ENCODE assay signal across 11 cellular contexts in the genomic region with DNA sequence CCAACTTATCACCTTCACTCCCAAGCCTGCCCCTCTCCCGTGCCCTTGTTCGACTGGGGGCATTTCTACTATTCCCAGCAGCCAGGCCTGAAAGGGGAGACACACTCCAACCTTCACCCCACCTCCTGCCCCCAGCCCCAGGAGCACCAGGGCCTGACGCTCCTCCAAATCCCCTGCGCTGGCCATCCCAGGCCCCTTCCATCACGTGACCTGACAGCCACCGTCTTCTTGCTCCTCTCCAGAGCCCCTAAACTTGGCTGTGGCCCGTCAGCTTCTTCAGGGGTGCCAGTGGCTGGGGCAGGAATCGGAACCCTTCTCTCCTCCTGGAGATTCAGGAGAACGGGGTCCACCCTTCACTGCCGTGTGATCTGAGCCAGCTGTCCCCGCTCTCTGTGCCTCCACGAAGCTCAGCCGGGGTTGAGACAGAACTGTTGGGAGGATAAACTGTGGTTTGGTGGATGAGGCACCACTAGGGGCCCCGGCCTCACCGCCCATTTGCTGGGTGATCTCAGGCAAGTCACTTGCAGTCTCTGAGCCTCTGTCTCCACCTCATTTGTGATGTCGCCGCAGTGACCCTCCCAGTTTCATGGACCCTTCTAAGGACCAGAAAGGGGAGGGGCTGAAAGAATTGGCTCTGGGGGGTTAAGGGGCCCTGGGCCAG.
"Had no signal": no experiment of that assay in that cellular context is flagged by ENCODE, and none has a peak within 500 bp of the region (broad histone marks: within the 10 kb centered on the region; RNA-seq: fewer than 3 reads in every experiment).

No MANE protein-coding gene starts in this region.

- H3K27me3 ChIP-seq: adrenal gland, cardiac muscle cell, dorsolateral prefrontal cortex had no signal

- H3K4me1 Mint-ChIP-seq: activated naive CD4-positive, alpha-beta T cell treated with anti-CD3 and anti-CD28 coated beads, Interleukin-2, amount 10 ng/mL, durations not matched to agents 7 days and 5 days had no signal

- H3K27ac Mint-ChIP-seq: activated naive CD4-positive, alpha-beta T cell treated with anti-CD3 and anti-CD28 coated beads, Interleukin-2, amount 10 ng/mL, durations not matched to agents 7 days and 5 days; memory B cell; stimulated activated naive CD8-positive, alpha-beta T cell treated with anti-CD3 and anti-CD28 coated beads, Interleukin-15, Interleukin-2, amounts not matched to agents 100 ng/mL and 50 ng/mL, for 24 hours; T-helper 2 cell treated with Interferon-gamma antibody and Interleukin-4, amounts not matched to agents 5 μg/mL and 100 μg/mL, for 36 hours had no signal

- DNase-seq: kidney had no signal

- H3K4me3 ChIP-seq: adrenal gland, cardiac muscle cell, dorsolateral prefrontal cortex, left lung, suprapubic skin had no signal

- H3K9me3 ChIP-seq: adrenal gland, left lung, suprapubic skin had no signal

- H3K4me3 Mint-ChIP-seq: activated naive CD4-positive, alpha-beta T cell treated with anti-CD3 and anti-CD28 coated beads, Interleukin-2, amount 10 ng/mL, durations not matched to agents 7 days and 5 days; memory B cell; naive thymus-derived CD8-positive, alpha-beta T cell; stimulated activated naive CD8-positive, alpha-beta T cell treated with anti-CD3 and anti-CD28 coated beads, Interleukin-15, Interleukin-2, amounts not matched to agents 100 ng/mL and 50 ng/mL, for 24 hours; T-helper 2 cell treated with Interferon-gamma antibody and Interleukin-4, amounts not matched to agents 5 μg/mL and 100 μg/mL, for 36 hours had no signal

- FAIRE-seq: kidney had no signal

- H3K36me3 Mint-ChIP-seq: activated naive CD4-positive, alpha-beta T cell treated with anti-CD3 and anti-CD28 coated beads, Interleukin-2, amount 10 ng/mL, durations not matched to agents 7 days and 5 days; memory B cell; naive thymus-derived CD8-positive, alpha-beta T cell had no signal

- H3K36me3 ChIP-seq: adrenal gland, cardiac muscle cell, left lung, suprapubic skin had no signal

- H3K27me3 Mint-ChIP-seq: stimulated activated naive CD8-positive, alpha-beta T cell treated with anti-CD3 and anti-CD28 coated beads, Interleukin-15, Interleukin-2, amounts not matched to agents 100 ng/mL and 50 ng/mL, for 24 hours had no signal

- H3K27ac ChIP-seq: dorsolateral prefrontal cortex, left lung, suprapubic skin had no signal
